28 cellular contexts compared by ENCODE assay signal in genomic region chr3:127764301-127764700, GRCh38. TPM values are rescaled to one million over a fixed set of nuclear protein-coding genes. Genes with fewer than 3 reads are reported as not detected.
DNase-seq lines count a peak whose midpoint lies in the region; TF ChIP-seq lines count a peak whose summit lies in the region.
"Had no signal": no experiment of that assay in that cellular context is flagged by ENCODE, and none has a peak within 500 bp of the region (broad histone marks: within the 10 kb centered on the region; RNA-seq: fewer than 3 reads in every experiment).

No MANE protein-coding gene starts in this region.

- H3K27ac ChIP-seq in BLaER1 treated with 17β-estradiol and CSF1 and Interleukin-3, amounts not matched to agents 10 nM and 100 nM, result no peak overlapping the region
- H3K27ac ChIP-seq: Peyer's patch, right lobe of liver, transverse colon had no signal

- CTCF ChIA-PET in activated CD4-positive, alpha-beta memory T cell treated with anti-CD3 and anti-CD28 coated beads, Interleukin-2, amount 10 ng/mL, durations not matched to agents 7 days and 5 days (lab: Charles Lee), result no interaction called here

- H3K36me3 Mint-ChIP-seq in activated T-helper 2 cell treated with anti-CD3 and anti-CD28 coated beads, Interferon-gamma antibody, Interleukin-2, Interleukin-4, amounts not matched to agents 10 μg/mL and 5 μg/mL and 100 μg/mL, durations not matched to agents 14 hours and 24 hours and 36 hours (ENCODE audit: low read depth), result no peaks in the 10 kb centered on the region
- no peaks in the 10 kb centered on the region for H3K36me3 Mint-ChIP-seq in activated CD4-positive, alpha-beta memory T cell treated with anti-CD3 and anti-CD28 coated beads, Interleukin-2, amount 10 ng/mL, durations not matched to agents 7 days and 5 days (ENCODE audit: low read depth)
- H3K36me3 Mint-ChIP-seq: activated CD4-positive, alpha-beta memory T cell treated with anti-CD3 and anti-CD28 coated beads for 36 hours had no signal

- peaks cover 6% of the 10 kb centered on the region for H3K27me3 Mint-ChIP-seq in activated T-helper 2 cell treated with anti-CD3 and anti-CD28 coated beads, Interferon-gamma antibody, Interleukin-2, Interleukin-4, amounts not matched to agents 10 μg/mL and 5 μg/mL and 100 μg/mL, durations not matched to agents 14 hours and 24 hours and 36 hours (ENCODE audit: low read depth)
- peaks cover 15% of the 10 kb centered on the region for H3K27me3 Mint-ChIP-seq in activated CD4-positive, alpha-beta memory T cell treated with anti-CD3 and anti-CD28 coated beads, Interleukin-2, amount 10 ng/mL, durations not matched to agents 7 days and 5 days
- H3K27me3 Mint-ChIP-seq: activated naive CD4-positive, alpha-beta T cell treated with anti-CD3 and anti-CD28 coated beads, Interleukin-2, amount 50 U/mL, for 24 hours had no signal

- H3K4me3 ChIP-seq in BLaER1 treated with 17β-estradiol and CSF1 and Interleukin-3, amounts not matched to agents 10 nM and 100 nM, result no peak overlapping the region
- H3K4me3 ChIP-seq: breast epithelium, MG63, Peyer's patch, right lobe of liver, transverse colon had no signal

- 0 out of 22 replicates have a peak, but pooled peaks cover 0 to 3% (median 0%) of the 10 kb centered on the region in 11 experiments for H3K36me3 ChIP-seq in BLaER1 treated with 17β-estradiol and CSF1 and Interleukin-3, amounts not matched to agents 10 nM and 100 nM
- H3K36me3 ChIP-seq: BE2C, breast epithelium, Peyer's patch, transverse colon had no signal

- H3K9me3 Mint-ChIP-seq in activated T-helper 2 cell treated with anti-CD3 and anti-CD28 coated beads, Interferon-gamma antibody, Interleukin-2, Interleukin-4, amounts not matched to agents 10 μg/mL and 5 μg/mL and 100 μg/mL, durations not matched to agents 14 hours and 24 hours and 36 hours, result no peaks in the 10 kb centered on the region
- H3K9me3 Mint-ChIP-seq in activated CD4-positive, alpha-beta memory T cell treated with anti-CD3 and anti-CD28 coated beads, Interleukin-2, amount 10 ng/mL, durations not matched to agents 7 days and 5 days, result no peaks in the 10 kb centered on the region
- H3K9me3 Mint-ChIP-seq: activated naive CD4-positive, alpha-beta T cell treated with anti-CD3 and anti-CD28 coated beads, Interleukin-2, amount 50 U/mL, for 24 hours had no signal

- H3K9me3 ChIP-seq in BLaER1 treated with 17β-estradiol and CSF1 and Interleukin-3, amounts not matched to agents 10 nM and 100 nM (replicated peaks in 1 of 11), result peaks cover 19 to 29% (median 25%) of the 10 kb centered on the region in 11 experiments
- H3K9me3 ChIP-seq: BE2C, right lobe of liver, transverse colon had no signal

- H3K4me1 Mint-ChIP-seq in activated T-helper 2 cell treated with anti-CD3 and anti-CD28 coated beads, Interferon-gamma antibody, Interleukin-2, Interleukin-4, amounts not matched to agents 10 μg/mL and 5 μg/mL and 100 μg/mL, durations not matched to agents 14 hours and 24 hours and 36 hours (ENCODE audit: low read depth), result peaks cover 42% of the 10 kb centered on the region
- H3K4me1 Mint-ChIP-seq in activated CD4-positive, alpha-beta memory T cell treated with anti-CD3 and anti-CD28 coated beads, Interleukin-2, amount 10 ng/mL, durations not matched to agents 7 days and 5 days, result peaks cover 12% of the 10 kb centered on the region

- H3K4me1 ChIP-seq in BLaER1 treated with 17β-estradiol and CSF1 and Interleukin-3, amounts not matched to agents 10 nM and 100 nM, result peaks cover 45 to 60% (median 51%) of the 10 kb centered on the region in 10 experiments
- H3K4me1 ChIP-seq: BE2C, breast epithelium had no signal

- H3K9ac ChIP-seq in BLaER1 treated with 17β-estradiol and CSF1 and Interleukin-3, amounts not matched to agents 10 nM and 100 nM, result no peak overlapping the region

- DNase-seq in activated T-helper 2 cell treated with anti-CD3 and anti-CD28 coated beads, Interferon-gamma antibody, Interleukin-2, Interleukin-4, amounts not matched to agents 10 μg/mL and 5 μg/mL and 100 μg/mL, durations not matched to agents 14 hours and 24 hours and 36 hours (ENCODE audit: low spot score), result no peak
- DNase-seq in posterior vena cava (ENCODE audit: low spot score), result peak; percentile 41
- no peak for DNase-seq in activated CD4-positive, alpha-beta T cell treated with anti-CD3 and anti-CD28 coated beads, Interleukin-2, amount 50 U/mL, for 4 hours
- DNase-seq in DMS79 (lab: John Stamatoyannopoulos, UW), result no peak
- DNase-seq in activated CD4-positive, alpha-beta memory T cell treated with anti-CD3 and anti-CD28 coated beads, Interleukin-2, amount 10 ng/mL, durations not matched to agents 7 days and 5 days, result no peak
- DNase-seq in HCEC 1CT, result no peak
- DNase-seq: ACHN; activated CD4-positive, alpha-beta memory T cell treated with anti-CD3 and anti-CD28 coated beads for 36 hours; activated CD4-positive, CD25-positive, alpha-beta regulatory T cell treated with anti-CD3 and anti-CD28 coated beads, Interleukin-2, amount 50 U/mL, for 72 hours; activated T-cell treated with anti-CD3 and anti-CD28 coated beads for 4 hours; amniotic stem cell; BE2C; DMS53; KBM-7; MG63; NCI-H2029 treated with DMSO at 0.1 percent for 48 hours; NCI-H2227 treated with DMSO at 0.1 percent for 48 hours; right lobe of liver; SHP77 treated with DMSO at 0.1 percent for 48 hours; transverse colon had no signal

- H4K20me1 ChIP-seq in BLaER1 treated with 17β-estradiol and CSF1 and Interleukin-3, amounts not matched to agents 10 nM and 100 nM, result no peaks in the 10 kb centered on the region

- H3K4me2 ChIP-seq in BLaER1 treated with 17β-estradiol and CSF1 and Interleukin-3, amounts not matched to agents 10 nM and 100 nM, result peak overlapping the region in 10 of 11 experiments; percentile 77 to 98 (median 86); a peak in 19 of 22 replicates

- peak overlapping the region; percentile 58 for H3K27ac Mint-ChIP-seq in activated T-helper 2 cell treated with anti-CD3 and anti-CD28 coated beads, Interferon-gamma antibody, Interleukin-2, Interleukin-4, amounts not matched to agents 10 μg/mL and 5 μg/mL and 100 μg/mL, durations not matched to agents 14 hours and 24 hours and 36 hours
- no peak overlapping the region for H3K27ac Mint-ChIP-seq in activated CD4-positive, alpha-beta memory T cell treated with anti-CD3 and anti-CD28 coated beads, Interleukin-2, amount 10 ng/mL, durations not matched to agents 7 days and 5 days
- H3K27ac Mint-ChIP-seq: activated CD4-positive, alpha-beta memory T cell treated with anti-CD3 and anti-CD28 coated beads for 36 hours; activated naive CD4-positive, alpha-beta T cell treated with anti-CD3 and anti-CD28 coated beads, Interleukin-2, amount 50 U/mL, for 24 hours had no signal

- peak; percentile 30 for TF ChIP-seq POLR2A in GM19193 (IDR thresholded peaks at IDR 0.05; ENCODE audit: extremely low read depth, insufficient read depth, insufficient read length)

- H3K27me3 ChIP-seq in BLaER1 treated with 17β-estradiol and CSF1 and Interleukin-3, amounts not matched to agents 10 nM and 100 nM, result peaks cover 0 to 34% (median 0%) of the 10 kb centered on the region in 11 experiments; a peak in 7 of 22 replicates
- H3K27me3 ChIP-seq: BE2C, breast epithelium, MG63, Peyer's patch, right lobe of liver, transverse colon had no signal

- POLR2A ChIA-PET in activated CD4-positive, alpha-beta memory T cell treated with anti-CD3 and anti-CD28 coated beads, Interleukin-2, amount 10 ng/mL, durations not matched to agents 7 days and 5 days (lab: Charles Lee), result no interaction called here

- no peak overlapping the region for H3K4me3 Mint-ChIP-seq in activated T-helper 2 cell treated with anti-CD3 and anti-CD28 coated beads, Interferon-gamma antibody, Interleukin-2, Interleukin-4, amounts not matched to agents 10 μg/mL and 5 μg/mL and 100 μg/mL, durations not matched to agents 14 hours and 24 hours and 36 hours (ENCODE audit: low read depth)
- no peak overlapping the region for H3K4me3 Mint-ChIP-seq in activated CD4-positive, alpha-beta memory T cell treated with anti-CD3 and anti-CD28 coated beads, Interleukin-2, amount 10 ng/mL, durations not matched to agents 7 days and 5 days
- H3K4me3 Mint-ChIP-seq: activated CD4-positive, alpha-beta memory T cell treated with anti-CD3 and anti-CD28 coated beads for 36 hours; activated naive CD4-positive, alpha-beta T cell treated with anti-CD3 and anti-CD28 coated beads, Interleukin-2, amount 50 U/mL, for 24 hours; memory B cell; neural crest cell had no signal

- intact Hi-C loops in activated T-helper 2 cell treated with anti-CD3 and anti-CD28 coated beads, Interferon-gamma antibody, Interleukin-2, Interleukin-4, amounts not matched to agents 10 μg/mL and 5 μg/mL and 100 μg/mL, durations not matched to agents 14 hours and 24 hours and 36 hours (cut with micrococcal nuclease), result no loop called here
- intact Hi-C loops in posterior vena cava (cut with DNase I), result no loop called here

RNA-seq across cellular contexts. Expression of gene MGLL, which starts 58.0 kb away (rescaled TPM):
- total RNA-seq in activated T-helper 2 cell treated with anti-CD3 and anti-CD28 coated beads, Interferon-gamma antibody, Interleukin-2, Interleukin-4, amounts not matched to agents 10 μg/mL and 5 μg/mL and 100 μg/mL, durations not matched to agents 14 hours and 24 hours and 36 hours, result 6.5 and 6.6 TPM in 2 replicates
- 100 to 1,000 TPM; 107 to 216 TPM for total RNA-seq in posterior vena cava
- total RNA-seq in activated CD4-positive, alpha-beta memory T cell treated with anti-CD3 and anti-CD28 coated beads, Interleukin-2, amount 10 ng/mL, durations not matched to agents 7 days and 5 days, result 1 to 10 TPM; 1.5 to 1.7 TPM
- total RNA-seq: G401 had no signal

Comparison
In these comparisons a context has a peak if more than half of its experiments do, and no peak if none do; other contexts are left out.
1. RNA of gene MGLL, which starts 58.0 kb away (total RNA-seq): 107 to 216 TPM in posterior vena cava; 6.5 to 6.6 TPM in activated T-helper 2 cell treated with anti-CD3 and anti-CD28 coated beads, Interferon-gamma antibody, Interleukin-2, Interleukin-4, amounts not matched to agents 10 μg/mL and 5 μg/mL and 100 μg/mL, durations not matched to agents 14 hours and 24 hours and 36 hours and 1.5 to 1.7 TPM in activated CD4-positive, alpha-beta memory T cell treated with anti-CD3 and anti-CD28 coated beads, Interleukin-2, amount 10 ng/mL, durations not matched to agents 7 days and 5 days; every median in the first group is over 10 times any median in the second.